26 cellular contexts compared by ENCODE assay signal in the genomic region with DNA sequence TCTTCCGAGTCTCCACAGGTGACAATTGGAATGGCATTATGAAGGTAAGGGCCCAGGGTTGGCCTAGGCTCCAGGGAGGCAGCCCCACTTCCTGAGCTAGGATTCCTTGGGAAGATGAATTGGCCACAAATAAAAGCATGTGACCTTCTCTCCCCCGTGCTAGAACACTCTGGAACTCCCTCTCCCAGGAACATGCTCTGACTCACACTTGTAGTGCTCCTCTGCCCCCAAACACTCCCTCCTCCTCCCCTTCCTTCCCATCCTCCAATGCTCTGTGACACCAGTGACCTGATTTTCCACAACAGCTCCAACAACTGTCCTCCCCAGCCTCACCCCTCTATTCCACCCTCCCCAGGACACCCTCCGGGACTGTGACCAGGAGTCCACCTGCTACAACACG. TPM values are rescaled to one million over a fixed set of nuclear protein-coding genes. Genes with fewer than 3 reads are reported as not detected.
DNase-seq lines count a peak whose midpoint lies in the region; ATAC-seq, FAIRE-seq and TF ChIP-seq lines count a peak whose summit lies in the region.
"Had no signal": no experiment of that assay in that cellular context is flagged by ENCODE, and none has a peak within 500 bp of the region (broad histone marks: within the 10 kb centered on the region; RNA-seq: fewer than 3 reads in every experiment).

No MANE protein-coding gene starts in this region.

- H3K27ac ChIP-seq in esophagus muscularis mucosa (replicated peaks in 1 of 4) (no peak overlapping the region), left ventricle myocardium inferior (replicated peaks) (no peak overlapping the region)
- H3K27ac ChIP-seq: colonic mucosa, SJSA1, vagina had no signal

- H3K4me1 ChIP-seq in esophagus muscularis mucosa (peaks cover 0 to 8% (median 0%) of the 10 kb centered on the region in 4 donors), left ventricle myocardium inferior (peaks cover 6% of the 10 kb centered on the region)
- H3K4me1 ChIP-seq: colonic mucosa had no signal

- peak; percentile 66 for DNase-seq in EH (ENCODE audit: low read depth)
- peak; percentile 63 for DNase-seq in RCC 7860 (ENCODE audit: low spot score)
- DNase-seq in omental fat pad (ENCODE audit: low spot score): no peak
- no peak for DNase-seq in GM19240 (ENCODE audit: insufficient read length, low spot score)
- DNase-seq in esophagus muscularis mucosa (ENCODE audit: extremely low spot score): no peak
- no peak for DNase-seq in erythroblast (lab: John Stamatoyannopoulos, UW)
- no peak for DNase-seq in left ventricle myocardium inferior
- DNase-seq: activated CD4-positive, CD25-positive, alpha-beta regulatory T cell; activated CD8-positive, alpha-beta T cell treated with anti-CD3 and anti-CD28 coated beads for 36 hours; activated naive CD4-positive, alpha-beta T cell treated with anti-CD3 and anti-CD28 coated beads, Interleukin-2, amount 10 ng/mL, durations not matched to agents 7 days and 5 days; activated T-cell treated with anti-CD3 and anti-CD28 coated beads, Interleukin-2, amount 50 U/mL, for 24 hours; CD8-positive, alpha-beta memory T cell; colonic mucosa; DMS79; foreskin melanocyte; left cardiac atrium; NCI-H748 treated with DMSO at 0.1 percent for 48 hours; stimulated activated CD8-positive, alpha-beta memory T cell treated with anti-CD3 and anti-CD28 coated beads, Interleukin-4, amount 100 ng/mL, for 48 hours; substantia nigra had no signal

- peaks cover 69% of the 10 kb centered on the region for H3K4me1 Mint-ChIP-seq in dendritic cell treated with granulocyte-macrophage colony-stimulating factor and Interleukin-4, amounts not matched to agents 40 ng/mL and 50 ng/mL, for 4 days (ENCODE audit: low read depth)

- no peak for FAIRE-seq in RCC 7860 (lab: Jason Lieb, UNC)

- peaks cover 27% of the 10 kb centered on the region for H3K27me3 Mint-ChIP-seq in dendritic cell treated with granulocyte-macrophage colony-stimulating factor and Interleukin-4, amounts not matched to agents 40 ng/mL and 50 ng/mL, for 4 days

- no peaks in the 10 kb centered on the region for H3K36me3 ChIP-seq in esophagus muscularis mucosa
- no peaks in the 10 kb centered on the region for H3K36me3 ChIP-seq in left ventricle myocardium inferior
- H3K36me3 ChIP-seq: colonic mucosa, SJSA1, vagina had no signal

- no peak overlapping the region for H3K4me3 Mint-ChIP-seq in dendritic cell treated with granulocyte-macrophage colony-stimulating factor and Interleukin-4, amounts not matched to agents 40 ng/mL and 50 ng/mL, for 4 days
- H3K4me3 Mint-ChIP-seq: activated CD8-positive, alpha-beta T cell treated with anti-CD3 and anti-CD28 coated beads for 36 hours; activated naive CD4-positive, alpha-beta T cell treated with anti-CD3 and anti-CD28 coated beads, Interleukin-2, amount 10 ng/mL, durations not matched to agents 7 days and 5 days; activated T-cell treated with anti-CD3 and anti-CD28 coated beads, Interleukin-2, amount 50 U/mL, for 24 hours; CD8-positive, alpha-beta memory T cell; neural crest cell had no signal

- TF ChIP-seq CTCF in omental fat pad (IDR thresholded peaks at IDR 0.05): no peak
- no peak for TF ChIP-seq CTCF in esophagus muscularis mucosa (IDR thresholded peaks at IDR 0.05)
- no peak for TF ChIP-seq CTCF in left ventricle myocardium inferior (IDR thresholded peaks at IDR 0.05; ENCODE audit: borderline replicate concordance)

- intact Hi-C loops in dendritic cell treated with granulocyte-macrophage colony-stimulating factor and Interleukin-4, amounts not matched to agents 40 ng/mL and 50 ng/mL, for 4 days (cut with micrococcal nuclease): no loop called here
- intact Hi-C loops in esophagus muscularis mucosa (cut with DNase I) (no loop called here), left ventricle myocardium inferior (cut with micrococcal nuclease) (no loop called here)

- no peaks in the 10 kb centered on the region for H3K9me3 Mint-ChIP-seq in dendritic cell treated with granulocyte-macrophage colony-stimulating factor and Interleukin-4, amounts not matched to agents 40 ng/mL and 50 ng/mL, for 4 days
- H3K9me3 Mint-ChIP-seq: activated CD8-positive, alpha-beta T cell treated with anti-CD3 and anti-CD28 coated beads for 36 hours; activated naive CD4-positive, alpha-beta T cell treated with anti-CD3 and anti-CD28 coated beads, Interleukin-2, amount 10 ng/mL, durations not matched to agents 7 days and 5 days; activated T-cell treated with anti-CD3 and anti-CD28 coated beads, Interleukin-2, amount 50 U/mL, for 24 hours; CD8-positive, alpha-beta memory T cell; neural crest cell had no signal

- no peaks in the 10 kb centered on the region for H3K36me3 Mint-ChIP-seq in dendritic cell treated with granulocyte-macrophage colony-stimulating factor and Interleukin-4, amounts not matched to agents 40 ng/mL and 50 ng/mL, for 4 days (ENCODE audit: low read depth)
- H3K36me3 Mint-ChIP-seq: activated naive CD4-positive, alpha-beta T cell treated with anti-CD3 and anti-CD28 coated beads, Interleukin-2, amount 10 ng/mL, durations not matched to agents 7 days and 5 days; CD8-positive, alpha-beta memory T cell had no signal

- no peaks in the 10 kb centered on the region for H3K9me3 ChIP-seq in esophagus muscularis mucosa
- no peaks in the 10 kb centered on the region for H3K9me3 ChIP-seq in left ventricle myocardium inferior (replicated peaks)
- H3K9me3 ChIP-seq: colonic mucosa, SJSA1, vagina had no signal

- peaks cover 0 to 21% (median 0%) of the 10 kb centered on the region in 4 donors for H3K27me3 ChIP-seq in esophagus muscularis mucosa
- H3K27me3 ChIP-seq in left ventricle myocardium inferior (ENCODE audit: low read depth): peaks cover 31% of the 10 kb centered on the region
- H3K27me3 ChIP-seq: colonic mucosa, SJSA1, vagina had no signal

- no peak for TF ChIP-seq POLR2A in esophagus muscularis mucosa (IDR thresholded peaks at IDR 0.05; ENCODE audit: low read depth)
- no peak for TF ChIP-seq POLR2A in erythroblast (IDR thresholded peaks at IDR 0.05; ENCODE audit: low read length)

- ATAC-seq in omental fat pad (ENCODE audit: low FRiP score): peak; percentile 46
- ATAC-seq: activated CD8-positive, alpha-beta T cell treated with anti-CD3 and anti-CD28 coated beads for 36 hours had no signal

- 73% methylated on average over 4 of the region's 4 CpGs for WGBS in esophagus muscularis mucosa

- no peak for TF ChIP-seq EP300 in esophagus muscularis mucosa (IDR thresholded peaks at IDR 0.05)

- H3K4me3 ChIP-seq in esophagus muscularis mucosa: no peak overlapping the region
- no peak overlapping the region for H3K4me3 ChIP-seq in left ventricle myocardium inferior
- H3K4me3 ChIP-seq: colonic mucosa, SJSA1, vagina had no signal

- H3K27ac Mint-ChIP-seq in dendritic cell treated with granulocyte-macrophage colony-stimulating factor and Interleukin-4, amounts not matched to agents 40 ng/mL and 50 ng/mL, for 4 days: peak overlapping the region; percentile 6
- H3K27ac Mint-ChIP-seq: activated CD8-positive, alpha-beta T cell treated with anti-CD3 and anti-CD28 coated beads for 36 hours; activated naive CD4-positive, alpha-beta T cell treated with anti-CD3 and anti-CD28 coated beads, Interleukin-2, amount 10 ng/mL, durations not matched to agents 7 days and 5 days; activated T-cell treated with anti-CD3 and anti-CD28 coated beads, Interleukin-2, amount 50 U/mL, for 24 hours; CD8-positive, alpha-beta memory T cell had no signal

RNA-seq across cellular contexts. Expression of a gene that starts 16.4 kb away (rescaled TPM):
- total RNA-seq in omental fat pad (10 to 100 TPM in 2 of 4 donors, 1 to 10 TPM in 2; 2.8 to 19.9 (median 11.1) TPM), esophagus muscularis mucosa (1 to 10 TPM in 3 of 4 donors, under 1 TPM in 1; 0.50 to 2.9 (median 1.9) TPM), left ventricle myocardium inferior (0.88 TPM)
- total RNA-seq: activated CD8-positive, alpha-beta T cell treated with anti-CD3 and anti-CD28 coated beads for 36 hours; neural crest cell; OCI-LY7; T-helper 2 cell treated with Interferon-gamma antibody and Interleukin-4, amounts not matched to agents 100 ng/mL and 5 ng/mL, for 36 hours had no signal

RNA-seq across cellular contexts. Expression of a gene that starts 57.8 kb away (rescaled TPM):
- total RNA-seq in omental fat pad (1 to 10 TPM in 2 of 4 donors, under 1 TPM in 2; 0.32 to 3.8 (median 1.2) TPM), esophagus muscularis mucosa (under 1 TPM in 3 of 4 donors, not detected in 1; 0.39 to 0.63 (median 0.50) TPM), left ventricle myocardium inferior (0.58 TPM)
- total RNA-seq: OCI-LY7; pulmonary artery endothelial cell; T-helper 2 cell treated with Interferon-gamma antibody and Interleukin-4, amounts not matched to agents 100 ng/mL and 5 ng/mL, for 36 hours had no signal

Comparison
In these comparisons a context has a peak if more than half of its experiments do, and no peak if none do; other contexts are left out.
1. DNase-seq: peak in EH (single experiment) and RCC 7860 (single experiment); none in omental fat pad (single experiment), GM19240 (single experiment), esophagus muscularis mucosa (single experiment), erythroblast (0 of 2) and left ventricle myocardium inferior (single experiment).